ENCODE assay signal across 39 cellular contexts in genomic region chr12:53510181-53510812, GRCh38. TPM values are rescaled to one million over a fixed set of nuclear protein-coding genes. Genes with fewer than 3 reads are reported as not detected.
"Had no signal": no experiment of that assay in that cellular context is flagged by ENCODE, and none has a peak within 500 bp of the region (broad histone marks: within the 10 kb centered on the region; RNA-seq: fewer than 3 reads in every experiment).

No MANE protein-coding gene starts in this region.

- H3K4me3 Mint-ChIP-seq: activated CD4-positive, alpha-beta T cell treated with anti-CD3 and anti-CD28 coated beads, Interleukin-2, amount 10 ng/mL, durations not matched to agents 7 days and 5 days; activated CD8-positive, alpha-beta T cell treated with anti-CD3 and anti-CD28 coated beads for 36 hours; activated naive CD4-positive, alpha-beta T cell treated with anti-CD3 and anti-CD28 coated beads for 36 hours; activated naive CD8-positive, alpha-beta T cell treated with anti-CD3 and anti-CD28 coated beads for 36 hours; activated T-cell treated with anti-CD3 and anti-CD28 coated beads, Interleukin-2, amount 50 U/mL, for 4 hours; dendritic cell treated with granulocyte-macrophage colony-stimulating factor and Interleukin-4, amounts not matched to agents 40 ng/mL and 50 ng/mL, for 4 days; endodermal cell; immature natural killer cell; nephron; T-helper 17 cell had no signal

- H3K4me1 Mint-ChIP-seq: endodermal cell had no signal

- DNase-seq: activated CD4-positive, alpha-beta T cell treated with anti-CD3 and anti-CD28 coated beads, Interleukin-2, amount 10 ng/mL, durations not matched to agents 7 days and 5 days; activated CD4-positive, CD25-positive, alpha-beta regulatory T cell treated with anti-CD3 and anti-CD28 coated beads, Interleukin-2, amount 50 U/mL, for 72 hours; activated CD8-positive, alpha-beta T cell treated with anti-CD3 and anti-CD28 coated beads for 36 hours; activated naive CD4-positive, alpha-beta T cell treated with anti-CD3 and anti-CD28 coated beads for 36 hours; activated naive CD8-positive, alpha-beta T cell treated with anti-CD3 and anti-CD28 coated beads for 36 hours; activated T-cell treated with anti-CD3 and anti-CD28 coated beads, Interleukin-2, amount 50 U/mL, for 4 hours; amniotic stem cell; brain microvascular endothelial cell; central memory CD4-positive, alpha-beta T cell; endodermal cell; foreskin fibroblast; heart left ventricle; hypothalamus; immature natural killer cell; kidney; mucosa of descending colon; small intestine; stimulated activated CD4-positive, alpha-beta T cell treated with anti-CD3 and anti-CD28 coated beads, Interleukin-4, amount 100 ng/mL, for 4 hours; stimulated activated CD8-positive, alpha-beta memory T cell treated with anti-CD3 and anti-CD28 coated beads, Interleukin-4, amount 100 ng/mL, for 48 hours; stimulated activated naive CD4-positive, alpha-beta T cell; T-helper 17 cell; T1000; trophoblast cell; uterus had no signal

- H3K36me3 ChIP-seq: uterus had no signal

- H3K27ac ChIP-seq: brain microvascular endothelial cell, heart left ventricle, neutrophil, uterus had no signal

- H3K4me3 ChIP-seq: heart left ventricle, lung, mucosa of descending colon, thoracic aorta, uterus had no signal

- H3K27ac Mint-ChIP-seq: activated CD8-positive, alpha-beta T cell treated with anti-CD3 and anti-CD28 coated beads for 36 hours; activated naive CD4-positive, alpha-beta T cell treated with anti-CD3 and anti-CD28 coated beads for 36 hours; endodermal cell; nephron had no signal

- H3K27me3 Mint-ChIP-seq: activated CD4-positive, alpha-beta T cell treated with anti-CD3 and anti-CD28 coated beads, Interleukin-2, amount 10 ng/mL, durations not matched to agents 7 days and 5 days; activated CD8-positive, alpha-beta T cell treated with anti-CD3 and anti-CD28 coated beads for 36 hours; activated naive CD8-positive, alpha-beta T cell treated with anti-CD3 and anti-CD28 coated beads for 36 hours; dendritic cell treated with granulocyte-macrophage colony-stimulating factor and Interleukin-4, amounts not matched to agents 40 ng/mL and 50 ng/mL, for 4 days; T-helper 17 cell had no signal

- H3K9me3 ChIP-seq: heart left ventricle, mucosa of descending colon, neutrophil, thoracic aorta, uterus had no signal

- FAIRE-seq: astrocyte, kidney, small intestine had no signal

- H3K27me3 ChIP-seq: brain microvascular endothelial cell, heart left ventricle, neutrophil, uterus had no signal

- H3K9me3 Mint-ChIP-seq: activated CD4-positive, alpha-beta T cell treated with anti-CD3 and anti-CD28 coated beads, Interleukin-2, amount 10 ng/mL, durations not matched to agents 7 days and 5 days; activated CD8-positive, alpha-beta T cell treated with anti-CD3 and anti-CD28 coated beads for 36 hours; activated naive CD4-positive, alpha-beta T cell treated with anti-CD3 and anti-CD28 coated beads for 36 hours; activated naive CD8-positive, alpha-beta T cell treated with anti-CD3 and anti-CD28 coated beads for 36 hours; activated T-cell treated with anti-CD3 and anti-CD28 coated beads, Interleukin-2, amount 50 U/mL, for 4 hours; activated T-helper 2 cell treated with anti-CD3 and anti-CD28 coated beads, Interferon-gamma antibody, Interleukin-2, Interleukin-4, amounts not matched to agents 10 μg/mL and 5 μg/mL and 100 μg/mL, durations not matched to agents 14 hours and 24 hours and 36 hours; dendritic cell treated with granulocyte-macrophage colony-stimulating factor and Interleukin-4, amounts not matched to agents 40 ng/mL and 50 ng/mL, for 4 days; endodermal cell; immature natural killer cell; nephron had no signal

- ATAC-seq: activated CD8-positive, alpha-beta T cell treated with anti-CD3 and anti-CD28 coated beads for 36 hours; activated T-cell treated with anti-CD3 and anti-CD28 coated beads, Interleukin-2, amount 50 U/mL, for 4 hours; esophagus mucosa; heart left ventricle; mucosa of descending colon; sciatic nerve; T-helper 17 cell had no signal

RNA-seq across cellular contexts. Expression of gene NPFF, which starts 3.0 kb away (rescaled TPM):
- total RNA-seq: activated CD4-positive, alpha-beta T cell treated with anti-CD3 and anti-CD28 coated beads, Interleukin-2, amount 10 ng/mL, durations not matched to agents 7 days and 5 days; activated CD8-positive, alpha-beta T cell treated with anti-CD3 and anti-CD28 coated beads for 36 hours; activated naive CD4-positive, alpha-beta T cell treated with anti-CD3 and anti-CD28 coated beads for 36 hours; activated naive CD8-positive, alpha-beta T cell treated with anti-CD3 and anti-CD28 coated beads for 36 hours; activated T-cell treated with anti-CD3 and anti-CD28 coated beads, Interleukin-2, amount 50 U/mL, for 4 hours; activated T-helper 2 cell treated with anti-CD3 and anti-CD28 coated beads, Interferon-gamma antibody, Interleukin-2, Interleukin-4, amounts not matched to agents 10 μg/mL and 5 μg/mL and 100 μg/mL, durations not matched to agents 14 hours and 24 hours and 36 hours; astrocyte; endodermal cell; esophagus mucosa; heart left ventricle; kidney; lung; mesenteric fat pad; mucosa of descending colon; myocyte; osteocyte; posterior vena cava; renal cortical epithelial cell; sciatic nerve; subcutaneous adipose tissue; T-helper 17 cell; uterus had no signal
- polyA plus RNA-seq: heart left ventricle, immature natural killer cell had no signal
